Comparison of ENCODE assay signal across 1 cellular context in the genomic region with DNA sequence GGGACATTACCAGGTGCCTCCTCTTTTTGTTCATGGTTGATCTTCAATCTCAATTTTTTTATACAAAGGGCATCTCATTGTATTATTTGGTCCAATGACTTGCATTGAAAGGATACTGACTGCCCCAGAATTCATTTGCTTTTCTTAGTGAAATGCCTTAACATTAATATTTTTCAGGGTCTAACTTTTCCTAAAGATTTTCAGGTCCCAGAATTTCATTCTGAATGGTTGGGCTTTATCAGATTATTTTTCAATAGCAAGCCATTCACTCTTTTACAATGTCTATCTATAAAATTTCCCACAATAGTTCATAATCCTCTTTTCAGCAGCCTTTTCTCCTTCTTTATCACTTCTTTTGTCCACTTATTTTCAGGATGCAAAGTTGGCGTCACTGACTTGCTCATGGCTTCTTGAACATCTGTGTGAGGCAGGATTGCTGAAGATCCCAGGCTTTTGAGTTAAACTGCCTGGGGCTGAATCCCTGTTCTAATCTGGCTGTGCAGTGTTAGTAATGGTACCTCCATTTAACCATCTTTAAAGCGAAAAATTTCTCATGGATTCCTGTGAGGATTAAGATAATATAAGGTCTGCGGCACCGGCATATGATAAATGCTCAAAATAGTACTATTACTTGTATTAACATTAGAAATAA.
TF ChIP-seq lines count a peak whose summit lies in the region.

No MANE protein-coding gene starts in this region.

TF ChIP-seq in GM23338, 12 proteins besides CTCF, POLR2A, EP300 and RAD21 (continued from another document):
- TF ChIP-seq, protein P1, sequence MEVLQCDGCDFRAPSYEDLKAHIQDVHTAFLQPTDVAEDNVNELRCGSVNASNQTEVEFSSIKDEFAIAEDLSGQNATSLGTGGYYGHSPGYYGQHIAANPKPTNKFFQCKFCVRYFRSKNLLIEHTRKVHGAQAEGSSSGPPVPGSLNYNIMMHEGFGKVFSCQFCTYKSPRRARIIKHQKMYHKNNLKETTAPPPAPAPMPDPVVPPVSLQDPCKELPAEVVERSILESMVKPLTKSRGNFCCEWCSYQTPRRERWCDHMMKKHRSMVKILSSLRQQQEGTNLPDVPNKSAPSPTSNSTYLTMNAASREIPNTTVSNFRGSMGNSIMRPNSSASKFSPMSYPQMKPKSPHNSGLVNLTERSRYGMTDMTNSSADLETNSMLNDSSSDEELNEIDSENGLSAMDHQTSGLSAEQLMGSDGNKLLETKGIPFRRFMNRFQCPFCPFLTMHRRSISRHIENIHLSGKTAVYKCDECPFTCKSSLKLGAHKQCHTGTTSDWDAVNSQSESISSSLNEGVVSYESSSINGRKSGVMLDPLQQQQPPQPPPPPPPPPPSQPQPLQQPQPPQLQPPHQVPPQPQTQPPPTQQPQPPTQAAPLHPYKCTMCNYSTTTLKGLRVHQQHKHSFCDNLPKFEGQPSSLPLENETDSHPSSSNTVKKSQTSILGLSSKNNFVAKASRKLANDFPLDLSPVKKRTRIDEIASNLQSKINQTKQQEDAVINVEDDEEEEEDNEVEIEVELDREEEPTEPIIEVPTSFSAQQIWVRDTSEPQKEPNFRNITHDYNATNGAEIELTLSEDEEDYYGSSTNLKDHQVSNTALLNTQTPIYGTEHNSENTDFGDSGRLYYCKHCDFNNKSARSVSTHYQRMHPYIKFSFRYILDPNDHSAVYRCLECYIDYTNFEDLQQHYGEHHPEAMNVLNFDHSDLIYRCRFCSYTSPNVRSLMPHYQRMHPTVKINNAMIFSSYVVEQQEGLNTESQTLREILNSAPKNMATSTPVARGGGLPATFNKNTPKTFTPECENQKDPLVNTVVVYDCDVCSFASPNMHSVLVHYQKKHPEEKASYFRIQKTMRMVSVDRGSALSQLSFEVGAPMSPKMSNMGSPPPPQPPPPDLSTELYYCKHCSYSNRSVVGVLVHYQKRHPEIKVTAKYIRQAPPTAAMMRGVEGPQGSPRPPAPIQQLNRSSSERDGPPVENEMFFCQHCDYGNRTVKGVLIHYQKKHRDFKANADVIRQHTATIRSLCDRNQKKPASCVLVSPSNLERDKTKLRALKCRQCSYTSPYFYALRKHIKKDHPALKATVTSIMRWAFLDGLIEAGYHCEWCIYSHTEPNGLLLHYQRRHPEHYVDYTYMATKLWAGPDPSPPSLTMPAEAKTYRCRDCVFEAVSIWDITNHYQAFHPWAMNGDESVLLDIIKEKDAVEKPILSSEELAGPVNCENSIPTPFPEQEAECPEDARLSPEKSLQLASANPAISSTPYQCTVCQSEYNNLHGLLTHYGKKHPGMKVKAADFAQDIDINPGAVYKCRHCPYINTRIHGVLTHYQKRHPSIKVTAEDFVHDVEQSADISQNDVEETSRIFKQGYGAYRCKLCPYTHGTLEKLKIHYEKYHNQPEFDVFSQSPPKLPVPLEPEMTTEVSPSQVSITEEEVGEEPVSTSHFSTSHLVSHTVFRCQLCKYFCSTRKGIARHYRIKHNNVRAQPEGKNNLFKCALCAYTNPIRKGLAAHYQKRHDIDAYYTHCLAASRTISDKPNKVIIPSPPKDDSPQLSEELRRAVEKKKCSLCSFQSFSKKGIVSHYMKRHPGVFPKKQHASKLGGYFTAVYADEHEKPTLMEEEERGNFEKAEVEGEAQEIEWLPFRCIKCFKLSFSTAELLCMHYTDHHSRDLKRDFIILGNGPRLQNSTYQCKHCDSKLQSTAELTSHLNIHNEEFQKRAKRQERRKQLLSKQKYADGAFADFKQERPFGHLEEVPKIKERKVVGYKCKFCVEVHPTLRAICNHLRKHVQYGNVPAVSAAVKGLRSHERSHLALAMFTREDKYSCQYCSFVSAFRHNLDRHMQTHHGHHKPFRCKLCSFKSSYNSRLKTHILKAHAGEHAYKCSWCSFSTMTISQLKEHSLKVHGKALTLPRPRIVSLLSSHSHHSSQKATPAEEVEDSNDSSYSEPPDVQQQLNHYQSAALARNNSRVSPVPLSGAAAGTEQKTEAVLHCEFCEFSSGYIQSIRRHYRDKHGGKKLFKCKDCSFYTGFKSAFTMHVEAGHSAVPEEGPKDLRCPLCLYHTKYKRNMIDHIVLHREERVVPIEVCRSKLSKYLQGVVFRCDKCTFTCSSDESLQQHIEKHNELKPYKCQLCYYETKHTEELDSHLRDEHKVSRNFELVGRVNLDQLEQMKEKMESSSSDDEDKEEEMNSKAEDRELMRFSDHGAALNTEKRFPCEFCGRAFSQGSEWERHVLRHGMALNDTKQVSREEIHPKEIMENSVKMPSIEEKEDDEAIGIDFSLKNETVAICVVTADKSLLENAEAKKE (CRISPR knock-in tag; IDR thresholded peaks at IDR 0.05), result no peak
- TF ChIP-seq JUNB (IDR thresholded peaks at IDR 0.05; ENCODE audit: unreplicated experiment), result no peak
